ENCODE assay signal across 1 cellular context in the genomic region with DNA sequence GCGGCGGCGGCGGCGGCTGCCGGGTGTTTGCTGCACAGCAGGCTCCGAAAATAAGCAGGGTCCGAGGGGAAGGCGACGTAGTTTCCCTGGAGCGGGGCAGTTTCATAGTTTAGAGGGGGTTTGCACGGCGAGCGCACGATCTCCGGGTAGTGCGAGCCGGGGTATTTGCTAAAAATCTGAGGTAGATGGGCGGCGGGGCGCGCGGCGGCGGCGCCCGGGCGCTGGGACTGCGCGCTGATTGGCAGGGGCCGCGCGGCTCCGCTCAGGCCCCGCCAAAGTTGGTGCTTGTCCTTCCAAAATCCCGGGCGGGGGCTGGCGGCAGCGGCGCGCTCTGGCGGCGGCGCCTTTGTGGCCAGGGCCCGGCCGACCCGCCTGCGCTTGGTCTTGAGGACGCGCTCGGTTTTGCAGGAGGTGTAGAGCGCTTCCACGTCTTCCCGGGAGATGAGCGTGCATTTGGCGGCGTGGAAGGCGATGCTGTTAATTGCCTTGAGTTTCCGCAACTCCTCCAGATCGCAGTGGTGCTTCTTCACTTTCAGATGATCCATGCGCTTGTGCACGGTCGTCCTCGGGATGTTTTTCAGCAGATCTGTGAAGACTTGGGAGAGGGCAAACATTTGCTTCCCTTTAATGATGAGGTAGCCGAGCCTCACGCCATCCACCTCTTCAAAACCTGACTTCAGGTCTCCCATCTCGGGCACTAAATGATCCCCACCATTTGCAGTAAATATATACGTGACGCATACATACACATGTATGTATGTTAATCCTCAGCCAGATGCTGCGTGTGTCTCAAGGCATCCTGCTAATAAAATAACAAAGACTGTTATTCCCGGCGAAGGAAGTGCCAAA.
TF ChIP-seq lines count a peak whose summit lies in the region.

No MANE protein-coding gene starts in this region.

TF ChIP-seq in HepG2, 621 proteins besides CTCF, POLR2A, EP300 and RAD21 (continued from another document and continues in another):
- TF ChIP-seq KIAA2018 (CRISPR knock-in tag; IDR thresholded peaks at IDR 0.05; ENCODE audit: borderline replicate concordance) (no peak), PAX8 (CRISPR knock-in tag; IDR thresholded peaks at IDR 0.05; ENCODE audit: borderline replicate concordance) (no peak), ARHGAP35 (CRISPR knock-in tag; IDR thresholded peaks at IDR 0.05; ENCODE audit: borderline replicate concordance) (no peak), KAT2B (IDR thresholded peaks at IDR 0.05; ENCODE audit: borderline replicate concordance, low read depth, low read length) (no peak), ZNF605 (CRISPR knock-in tag; IDR thresholded peaks at IDR 0.05) (no peak), ZNF776 (CRISPR knock-in tag; IDR thresholded peaks at IDR 0.05) (0 out of 2 replicates have a peak, but pooled peaks have one; percentile 46), CENPT (CRISPR knock-in tag; IDR thresholded peaks at IDR 0.05; ENCODE audit: low read depth) (no peak), ZBTB33 (CRISPR knock-in tag; IDR thresholded peaks at IDR 0.05) (no peak), SOX5 (CRISPR knock-in tag; IDR thresholded peaks at IDR 0.05; ENCODE audit: borderline replicate concordance) (no peak), ZMYM2 (CRISPR knock-in tag; IDR thresholded peaks at IDR 0.05) (no peak), IRF1 (CRISPR knock-in tag; IDR thresholded peaks at IDR 0.05; ENCODE audit: low read depth) (no peak), GFI1 (CRISPR knock-in tag; IDR thresholded peaks at IDR 0.05; ENCODE audit: borderline replicate concordance) (peak; percentile 40; the same call in 1 of the 2 replicates), GABPB1 (CRISPR knock-in tag; IDR thresholded peaks at IDR 0.05) (no peak), ZNF724P (CRISPR knock-in tag; IDR thresholded peaks at IDR 0.05; ENCODE audit: borderline replicate concordance) (no peak), ZNF17 (CRISPR knock-in tag; IDR thresholded peaks at IDR 0.05) (no peak), ZNF20 (CRISPR knock-in tag; IDR thresholded peaks at IDR 0.05) (no peak), AFF4 (CRISPR knock-in tag; IDR thresholded peaks at IDR 0.05) (no peak), TBP (CRISPR knock-in tag; IDR thresholded peaks at IDR 0.05) (no peak), GLI4 (CRISPR knock-in tag; IDR thresholded peaks at IDR 0.05; ENCODE audit: borderline replicate concordance) (no peak), ZNF24 (IDR thresholded peaks at IDR 0.05) (no peak), MATR3 (CRISPR knock-in tag; IDR thresholded peaks at IDR 0.05) (no peak), ZFX (CRISPR knock-in tag; IDR thresholded peaks at IDR 0.05; ENCODE audit: low read depth) (peak; percentile 49; the same call in 1 of the 2 replicates), ZNF205 (CRISPR knock-in tag; IDR thresholded peaks at IDR 0.05) (no peak), ZNF143 (CRISPR knock-in tag; IDR thresholded peaks at IDR 0.05) (no peak), JARID2 (CRISPR knock-in tag; IDR thresholded peaks at IDR 0.05; ENCODE audit: insufficient replicate concordance) (no peak), HDAC2 (CRISPR knock-in tag; IDR thresholded peaks at IDR 0.05) (0 out of 2 replicates have a peak, but pooled peaks have one; percentile 27)
- TF ChIP-seq, protein P1, sequence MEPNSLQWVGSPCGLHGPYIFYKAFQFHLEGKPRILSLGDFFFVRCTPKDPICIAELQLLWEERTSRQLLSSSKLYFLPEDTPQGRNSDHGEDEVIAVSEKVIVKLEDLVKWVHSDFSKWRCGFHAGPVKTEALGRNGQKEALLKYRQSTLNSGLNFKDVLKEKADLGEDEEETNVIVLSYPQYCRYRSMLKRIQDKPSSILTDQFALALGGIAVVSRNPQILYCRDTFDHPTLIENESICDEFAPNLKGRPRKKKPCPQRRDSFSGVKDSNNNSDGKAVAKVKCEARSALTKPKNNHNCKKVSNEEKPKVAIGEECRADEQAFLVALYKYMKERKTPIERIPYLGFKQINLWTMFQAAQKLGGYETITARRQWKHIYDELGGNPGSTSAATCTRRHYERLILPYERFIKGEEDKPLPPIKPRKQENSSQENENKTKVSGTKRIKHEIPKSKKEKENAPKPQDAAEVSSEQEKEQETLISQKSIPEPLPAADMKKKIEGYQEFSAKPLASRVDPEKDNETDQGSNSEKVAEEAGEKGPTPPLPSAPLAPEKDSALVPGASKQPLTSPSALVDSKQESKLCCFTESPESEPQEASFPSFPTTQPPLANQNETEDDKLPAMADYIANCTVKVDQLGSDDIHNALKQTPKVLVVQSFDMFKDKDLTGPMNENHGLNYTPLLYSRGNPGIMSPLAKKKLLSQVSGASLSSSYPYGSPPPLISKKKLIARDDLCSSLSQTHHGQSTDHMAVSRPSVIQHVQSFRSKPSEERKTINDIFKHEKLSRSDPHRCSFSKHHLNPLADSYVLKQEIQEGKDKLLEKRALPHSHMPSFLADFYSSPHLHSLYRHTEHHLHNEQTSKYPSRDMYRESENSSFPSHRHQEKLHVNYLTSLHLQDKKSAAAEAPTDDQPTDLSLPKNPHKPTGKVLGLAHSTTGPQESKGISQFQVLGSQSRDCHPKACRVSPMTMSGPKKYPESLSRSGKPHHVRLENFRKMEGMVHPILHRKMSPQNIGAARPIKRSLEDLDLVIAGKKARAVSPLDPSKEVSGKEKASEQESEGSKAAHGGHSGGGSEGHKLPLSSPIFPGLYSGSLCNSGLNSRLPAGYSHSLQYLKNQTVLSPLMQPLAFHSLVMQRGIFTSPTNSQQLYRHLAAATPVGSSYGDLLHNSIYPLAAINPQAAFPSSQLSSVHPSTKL (CRISPR knock-in tag; IDR thresholded peaks at IDR 0.05) = peak; percentile 29; the same call in 1 of the 2 replicates
- TF ChIP-seq, protein P2, sequence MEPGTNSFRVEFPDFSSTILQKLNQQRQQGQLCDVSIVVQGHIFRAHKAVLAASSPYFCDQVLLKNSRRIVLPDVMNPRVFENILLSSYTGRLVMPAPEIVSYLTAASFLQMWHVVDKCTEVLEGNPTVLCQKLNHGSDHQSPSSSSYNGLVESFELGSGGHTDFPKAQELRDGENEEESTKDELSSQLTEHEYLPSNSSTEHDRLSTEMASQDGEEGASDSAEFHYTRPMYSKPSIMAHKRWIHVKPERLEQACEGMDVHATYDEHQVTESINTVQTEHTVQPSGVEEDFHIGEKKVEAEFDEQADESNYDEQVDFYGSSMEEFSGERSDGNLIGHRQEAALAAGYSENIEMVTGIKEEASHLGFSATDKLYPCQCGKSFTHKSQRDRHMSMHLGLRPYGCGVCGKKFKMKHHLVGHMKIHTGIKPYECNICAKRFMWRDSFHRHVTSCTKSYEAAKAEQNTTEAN (CRISPR knock-in tag; conservative IDR thresholded peaks at IDR 0.05) = 0 out of 2 replicates have a peak, but pooled peaks have one; percentile 51
- TF ChIP-seq, protein P3, sequence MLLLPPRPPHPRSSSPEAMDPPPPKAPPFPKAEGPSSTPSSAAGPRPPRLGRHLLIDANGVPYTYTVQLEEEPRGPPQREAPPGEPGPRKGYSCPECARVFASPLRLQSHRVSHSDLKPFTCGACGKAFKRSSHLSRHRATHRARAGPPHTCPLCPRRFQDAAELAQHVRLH (CRISPR knock-in tag; IDR thresholded peaks at IDR 0.05; ENCODE audit: borderline replicate concordance, low read depth) = no peak
- TF ChIP-seq, protein P4, sequence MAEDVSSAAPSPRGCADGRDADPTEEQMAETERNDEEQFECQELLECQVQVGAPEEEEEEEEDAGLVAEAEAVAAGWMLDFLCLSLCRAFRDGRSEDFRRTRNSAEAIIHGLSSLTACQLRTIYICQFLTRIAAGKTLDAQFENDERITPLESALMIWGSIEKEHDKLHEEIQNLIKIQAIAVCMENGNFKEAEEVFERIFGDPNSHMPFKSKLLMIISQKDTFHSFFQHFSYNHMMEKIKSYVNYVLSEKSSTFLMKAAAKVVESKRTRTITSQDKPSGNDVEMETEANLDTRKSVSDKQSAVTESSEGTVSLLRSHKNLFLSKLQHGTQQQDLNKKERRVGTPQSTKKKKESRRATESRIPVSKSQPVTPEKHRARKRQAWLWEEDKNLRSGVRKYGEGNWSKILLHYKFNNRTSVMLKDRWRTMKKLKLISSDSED (CRISPR knock-in tag; IDR thresholded peaks at IDR 0.05) = no peak
